Comparison of ENCODE assay signal across 1 cellular context in the genomic region with DNA sequence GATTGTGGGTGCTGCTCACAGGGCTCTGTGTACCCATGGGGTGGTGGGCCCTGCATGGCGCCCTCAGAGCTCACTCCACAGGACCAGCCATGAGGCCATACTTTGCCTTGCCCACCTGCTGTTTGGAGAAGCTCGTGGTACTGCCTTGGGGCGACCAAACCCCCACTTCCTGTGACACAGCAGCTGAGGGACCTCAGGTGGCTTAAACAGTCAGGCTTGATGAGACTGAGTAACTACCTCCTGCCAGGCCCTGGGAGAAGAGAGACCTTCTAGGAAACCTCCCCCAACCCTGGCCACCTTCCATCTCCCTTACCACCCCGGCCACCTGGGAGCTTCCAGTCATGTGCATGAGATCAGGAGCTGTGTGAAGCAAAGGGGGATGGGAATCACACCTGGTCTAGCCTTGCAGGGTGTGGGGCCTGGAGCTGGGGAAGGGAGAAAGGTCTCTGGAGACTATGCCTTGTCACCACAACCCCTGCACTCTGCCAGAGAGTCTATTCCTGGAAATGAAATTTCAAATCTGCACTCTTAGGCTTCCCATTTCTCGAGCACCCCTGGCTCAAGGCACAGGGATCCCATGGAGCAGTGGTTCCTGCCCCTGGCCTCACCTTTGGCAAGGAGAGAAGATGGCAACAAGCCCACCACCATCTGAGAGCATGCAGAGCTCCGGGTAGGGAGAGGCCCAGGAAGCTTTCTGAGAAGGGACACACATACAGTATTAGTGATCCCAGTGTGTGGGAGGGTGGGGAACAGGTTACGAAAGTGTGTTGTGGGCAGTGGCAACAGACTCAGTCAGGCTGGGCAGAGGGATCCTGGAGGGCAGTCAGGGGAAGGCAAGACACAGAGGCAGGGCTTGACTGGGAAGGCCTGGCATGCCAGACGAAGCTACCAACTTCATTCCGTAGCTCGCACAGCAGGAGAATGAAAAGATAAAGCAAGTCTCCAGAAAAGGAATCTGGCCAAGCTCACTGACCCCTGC.
A peak's percentile ranks its signal among the peaks of the same experiment; 100 is the strongest.
TF ChIP-seq lines count a peak whose summit lies in the region.

No MANE protein-coding gene starts in this region.

TF ChIP-seq in HEK293, 187 proteins besides CTCF, POLR2A, EP300 and RAD21:
- TF ChIP-seq ZIC2 (tag by site-specific recombination; IDR thresholded peaks at IDR 0.05) (peak; percentile 80), GLIS1 (tag by site-specific recombination; IDR thresholded peaks at IDR 0.05) (peak; percentile 84), ZNF184 (tag by site-specific recombination; IDR thresholded peaks at IDR 0.05) (no peak), ZFHX2 (tag by site-specific recombination; conservative IDR thresholded peaks at IDR 0.05) (peak; percentile 66; the same call in 1 of the 2 replicates)
- TF ChIP-seq, protein P1, sequence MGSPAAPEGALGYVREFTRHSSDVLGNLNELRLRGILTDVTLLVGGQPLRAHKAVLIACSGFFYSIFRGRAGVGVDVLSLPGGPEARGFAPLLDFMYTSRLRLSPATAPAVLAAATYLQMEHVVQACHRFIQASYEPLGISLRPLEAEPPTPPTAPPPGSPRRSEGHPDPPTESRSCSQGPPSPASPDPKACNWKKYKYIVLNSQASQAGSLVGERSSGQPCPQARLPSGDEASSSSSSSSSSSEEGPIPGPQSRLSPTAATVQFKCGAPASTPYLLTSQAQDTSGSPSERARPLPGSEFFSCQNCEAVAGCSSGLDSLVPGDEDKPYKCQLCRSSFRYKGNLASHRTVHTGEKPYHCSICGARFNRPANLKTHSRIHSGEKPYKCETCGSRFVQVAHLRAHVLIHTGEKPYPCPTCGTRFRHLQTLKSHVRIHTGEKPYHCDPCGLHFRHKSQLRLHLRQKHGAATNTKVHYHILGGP (tag by site-specific recombination; IDR thresholded peaks at IDR 0.05) = peak; percentile 62; the same call in 1 of the 2 replicates
